In genomic region chr13:75762066-75762937, GRCh38 we compare ENCODE assay signal across 8 cellular contexts.
DNase-seq lines count a peak whose midpoint lies in the region; ATAC-seq and TF ChIP-seq lines count a peak whose summit lies in the region.

No MANE protein-coding gene starts in this region.

- H3K27ac ChIP-seq in SJSA1 (peak overlapping the region; percentile 30), skin epidermis (peak overlapping the region in 19 of 21 experiments; percentile 28 to 78 (median 53))

- H3K4me1 ChIP-seq in SJSA1 (replicated peaks) = peaks cover 18% of the 10 kb centered on the region

- no peak for DNase-seq in SJSA1 (ENCODE audit: low read depth in 1 of 2, low spot score in 2 of 2)
- no peak for DNase-seq in fibroblast of pulmonary artery (ENCODE audit: low read depth)
- no peak for DNase-seq in retina
- DNase-seq in A172 (ENCODE audit: low spot score) = no peak
- DNase-seq in glutamatergic neuron = no peak

- no peaks in the 10 kb centered on the region for H3K27me3 Mint-ChIP-seq in glutamatergic neuron (ENCODE audit: unreplicated experiment)

- H3K9me3 Mint-ChIP-seq in glutamatergic neuron (ENCODE audit: unreplicated experiment) = no peaks in the 10 kb centered on the region

- H3K4me1 Mint-ChIP-seq in glutamatergic neuron (ENCODE audit: low read depth, unreplicated experiment) = peaks cover 4% of the 10 kb centered on the region

- no peaks in the 10 kb centered on the region for H3K9me3 ChIP-seq in SJSA1 (replicated peaks)

- H3K4me3 ChIP-seq in SJSA1 (no peak overlapping the region), fibroblast of pulmonary artery (replicated peaks; ENCODE audit: low read depth, low read length) (peak overlapping the region; percentile 39), skin epidermis (peak overlapping the region in 5 of 7 experiments; percentile 1 to 27 (median 14))

- no peaks in the 10 kb centered on the region for H3K27me3 ChIP-seq in SJSA1 (replicated peaks)

- TF ChIP-seq CTCF in fibroblast of pulmonary artery (IDR thresholded peaks at IDR 0.05; ENCODE audit: low read length, missing control alignments) (no peak), glutamatergic neuron (IDR thresholded peaks at IDR 0.05; ENCODE audit: partially characterized antibody, unreplicated experiment) (no peak)

- no peak overlapping the region for H3K4me3 Mint-ChIP-seq in glutamatergic neuron (ENCODE audit: unreplicated experiment)

- ATAC-seq in GM18873 (IDR thresholded peaks at IDR 0.05; ENCODE audit: low FRiP score, unreplicated experiment) = peak; percentile 95
- peak; percentile 95 for ATAC-seq in HG02642 (IDR thresholded peaks at IDR 0.05; ENCODE audit: poor library complexity, unreplicated experiment)

- H3K36me3 Mint-ChIP-seq in glutamatergic neuron (ENCODE audit: unreplicated experiment) = no peaks in the 10 kb centered on the region

- no peak overlapping the region for H3K27ac Mint-ChIP-seq in glutamatergic neuron (ENCODE audit: unreplicated experiment)

- H3K36me3 ChIP-seq in SJSA1 = peaks cover 10% of the 10 kb centered on the region; the same call in 1 of the 2 replicates
